In genomic region chr7:43501881-43502280, GRCh38 we compare ENCODE assay signal across 18 cellular contexts.
A peak's percentile ranks its signal among the peaks of the same experiment; 100 is the strongest.
DNase-seq lines count a peak whose midpoint lies in the region; FAIRE-seq and TF ChIP-seq lines count a peak whose summit lies in the region.
"Had no signal": no experiment of that assay in that cellular context is flagged by ENCODE, and none has a peak within 500 bp of the region (broad histone marks: within the 10 kb centered on the region; RNA-seq: fewer than 3 reads in every experiment).

No MANE protein-coding gene starts in this region.

- H3K4me1 Mint-ChIP-seq in osteocyte (ENCODE audit: unreplicated experiment) = peaks cover 11% of the 10 kb centered on the region
- H3K4me1 Mint-ChIP-seq: activated CD4-positive, alpha-beta T cell treated with anti-CD3 and anti-CD28 coated beads for 36 hours; activated naive CD8-positive, alpha-beta T cell treated with anti-CD3 and anti-CD28 coated beads for 36 hours had no signal

- H3K4me3 Mint-ChIP-seq in osteocyte (ENCODE audit: unreplicated experiment) = no peak overlapping the region
- H3K4me3 Mint-ChIP-seq: activated CD4-positive, alpha-beta T cell treated with anti-CD3 and anti-CD28 coated beads for 36 hours; activated naive CD8-positive, alpha-beta T cell treated with anti-CD3 and anti-CD28 coated beads for 36 hours had no signal

- H3K36me3 Mint-ChIP-seq in osteocyte (ENCODE audit: unreplicated experiment) = no peaks in the 10 kb centered on the region
- H3K36me3 Mint-ChIP-seq: activated naive CD8-positive, alpha-beta T cell treated with anti-CD3 and anti-CD28 coated beads for 36 hours had no signal

- no CpG with 5 or more reads among the region's 3 CpGs for WGBS in neuronal stem cell (ENCODE audit: extremely low coverage in 2 of 2, insufficient read length in 2 of 2, insufficient replicate concordance in 1 of 2), 2 donors

- H2BK5ac ChIP-seq in neuronal stem cell (ENCODE audit: low read length) = no peak overlapping the region

- H3K4me2 ChIP-seq in neuronal stem cell (ENCODE audit: insufficient read depth, low read length, poor library complexity, severe bottlenecking) = no peak overlapping the region
- H3K4me2 ChIP-seq: BLaER1 treated with 17β-estradiol and CSF1 and Interleukin-3, amounts not matched to agents 10 nM and 100 nM had no signal

- no peak overlapping the region for H3K18ac ChIP-seq in neuronal stem cell (ENCODE audit: low read length)

- peak; percentile 75 for DNase-seq in GM03348 (ENCODE audit: low spot score)
- DNase-seq in RCC 7860 (ENCODE audit: low spot score) = peak; percentile 64
- DNase-seq in fibroblast of pulmonary artery (ENCODE audit: low read depth) = peak; percentile 64
- no peak for DNase-seq in osteocyte (ENCODE audit: extremely low spot score, unreplicated experiment)
- no peak for DNase-seq in neuronal stem cell (ENCODE audit: low spot score)
- no peak for DNase-seq in Ammon's horn (ENCODE audit: low spot score)
- DNase-seq in HK-2 (ENCODE audit: unreplicated experiment) = no peak
- DNase-seq in GF-D8 (lab: John Stamatoyannopoulos, UW) = no peak
- DNase-seq: activated CD4-positive, alpha-beta T cell treated with anti-CD3 and anti-CD28 coated beads for 36 hours; activated naive CD8-positive, alpha-beta T cell treated with anti-CD3 and anti-CD28 coated beads for 36 hours; erythroblast; NCI-H2029 treated with DMSO at 0.1 percent for 48 hours; NCI-H82; Right ventricle myocardium superior; small intestine had no signal

- H3K9ac ChIP-seq in neuronal stem cell (ENCODE audit: low read depth, low read length, poor library complexity) = no peak overlapping the region
- H3K9ac ChIP-seq: BLaER1 treated with 17β-estradiol and CSF1 and Interleukin-3, amounts not matched to agents 10 nM and 100 nM had no signal

- no peak overlapping the region for H2BK12ac ChIP-seq in neuronal stem cell (ENCODE audit: low read length)

- H3K27me3 Mint-ChIP-seq in osteocyte (ENCODE audit: unreplicated experiment) = peaks cover 33% of the 10 kb centered on the region
- H3K27me3 Mint-ChIP-seq: activated naive CD8-positive, alpha-beta T cell treated with anti-CD3 and anti-CD28 coated beads for 36 hours had no signal

- FAIRE-seq in RCC 7860 (lab: Jason Lieb, UNC) = peak; percentile 93
- FAIRE-seq: colon, small intestine had no signal

- TF ChIP-seq CTCF in fibroblast of pulmonary artery (IDR thresholded peaks at IDR 0.05; ENCODE audit: low read length, missing control alignments) = no peak
- no peak for TF ChIP-seq CTCF in osteocyte (IDR thresholded peaks at IDR 0.05)

- H3K4me3 ChIP-seq in fibroblast of pulmonary artery (replicated peaks; ENCODE audit: low read depth, low read length) (no peak overlapping the region), neuronal stem cell (ENCODE audit: low read length in 2 of 2) (no peak overlapping the region)
- H3K4me3 ChIP-seq: BLaER1 treated with 17β-estradiol and CSF1 and Interleukin-3, amounts not matched to agents 10 nM and 100 nM had no signal

- H3K23ac ChIP-seq in neuronal stem cell (ENCODE audit: low read depth, low read length, poor library complexity) = no peak overlapping the region

- no peak overlapping the region for H3K27ac ChIP-seq in neuronal stem cell (replicated peaks; ENCODE audit: low read length)
- H3K27ac ChIP-seq: BLaER1 treated with 17β-estradiol and CSF1 and Interleukin-3, amounts not matched to agents 10 nM and 100 nM; HL-60 had no signal

- H2AFZ ChIP-seq in neuronal stem cell (ENCODE audit: low read length) = no peak overlapping the region

- no peak overlapping the region for H3K14ac ChIP-seq in neuronal stem cell (ENCODE audit: low read length)

- no peaks in the 10 kb centered on the region for H3K79me1 ChIP-seq in neuronal stem cell (ENCODE audit: low read depth, low read length)

- no peak overlapping the region for H2BK15ac ChIP-seq in neuronal stem cell (ENCODE audit: low read length)

- no peaks in the 10 kb centered on the region for H3K36me3 ChIP-seq in neuronal stem cell (replicated peaks in 1 of 2; ENCODE audit: control insufficient read depth in 2 of 2, insufficient read depth in 2 of 2, low read length in 2 of 2)

- peak overlapping the region; percentile 32 for H3K27ac Mint-ChIP-seq in osteocyte (ENCODE audit: unreplicated experiment)
- H3K27ac Mint-ChIP-seq: activated CD4-positive, alpha-beta T cell treated with anti-CD3 and anti-CD28 coated beads for 36 hours; activated naive CD8-positive, alpha-beta T cell treated with anti-CD3 and anti-CD28 coated beads for 36 hours had no signal

- H3K4me1 ChIP-seq in neuronal stem cell (ENCODE audit: control insufficient read depth in 2 of 2, insufficient read depth in 1 of 2, low read depth in 1 of 2, low read length in 2 of 2) = no peaks in the 10 kb centered on the region
- H3K4me1 ChIP-seq: BLaER1 treated with 17β-estradiol and CSF1 and Interleukin-3, amounts not matched to agents 10 nM and 100 nM had no signal

- no peaks in the 10 kb centered on the region for H3K27me3 ChIP-seq in neuronal stem cell (ENCODE audit: control insufficient read depth in 3 of 3, insufficient read depth in 3 of 3, low read depth in 1 of 3, low read length in 3 of 3)
- H3K27me3 ChIP-seq: BLaER1 treated with 17β-estradiol and CSF1 and Interleukin-3, amounts not matched to agents 10 nM and 100 nM had no signal

- no peaks in the 10 kb centered on the region for H3K9me3 Mint-ChIP-seq in osteocyte (ENCODE audit: unreplicated experiment)
- H3K9me3 Mint-ChIP-seq: activated naive CD8-positive, alpha-beta T cell treated with anti-CD3 and anti-CD28 coated beads for 36 hours had no signal

- H2AK5ac ChIP-seq in neuronal stem cell (ENCODE audit: low read depth, low read length) = no peak overlapping the region

- no peak overlapping the region for H2BK120ac ChIP-seq in neuronal stem cell (ENCODE audit: low read depth, low read length)

- H4K8ac ChIP-seq in neuronal stem cell (ENCODE audit: low read depth, low read length) = no peak overlapping the region

- H3K4ac ChIP-seq in neuronal stem cell (ENCODE audit: low read length) = no peak overlapping the region

- no peaks in the 10 kb centered on the region for H3K9me3 ChIP-seq in neuronal stem cell (replicated peaks in 1 of 2; ENCODE audit: control insufficient read depth in 2 of 2, insufficient read depth in 1 of 2, low read depth in 1 of 2, low read length in 2 of 2)

- no peak overlapping the region for H4K91ac ChIP-seq in neuronal stem cell (ENCODE audit: low read depth, low read length, poor library complexity)

Comparison
In these comparisons a context has a peak if more than half of its experiments do, and no peak if none do; other contexts are left out.
1. DNase-seq: peak in GM03348 (single experiment), RCC 7860 (single experiment) and fibroblast of pulmonary artery (single experiment); none in osteocyte (single experiment), neuronal stem cell (single experiment), Ammon's horn (single experiment), HK-2 (single experiment) and GF-D8 (single experiment).